Comparison of ENCODE assay signal across 17 cellular contexts in the genomic region with DNA sequence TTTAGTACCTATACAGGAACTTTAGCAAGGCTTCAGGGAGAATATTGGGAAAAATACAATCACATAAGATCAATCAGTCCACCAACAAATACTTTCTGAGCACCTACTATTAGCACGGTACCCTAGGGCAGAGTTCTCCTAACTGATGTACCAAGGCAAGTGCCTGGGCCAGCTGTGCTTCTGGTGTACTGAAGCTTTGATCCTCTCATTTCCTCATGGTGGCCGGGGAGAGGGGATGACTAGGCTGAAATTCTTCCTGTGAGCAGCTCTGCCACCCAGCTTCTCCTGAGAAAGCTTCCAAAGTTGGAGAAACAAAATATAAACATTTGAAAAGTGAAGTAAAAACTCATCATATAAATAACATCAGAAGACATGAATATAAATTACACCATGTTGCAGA. TPM values are rescaled to one million over a fixed set of nuclear protein-coding genes. Genes with fewer than 3 reads are reported as not detected.
DNase-seq lines count a peak whose midpoint lies in the region; ATAC-seq and TF ChIP-seq lines count a peak whose summit lies in the region.
"Had no signal": no experiment of that assay in that cellular context is flagged by ENCODE, and none has a peak within 500 bp of the region (broad histone marks: within the 10 kb centered on the region; RNA-seq: fewer than 3 reads in every experiment).

No MANE protein-coding gene starts in this region.

- peaks cover 20% of the 10 kb centered on the region for H3K4me1 Mint-ChIP-seq in WTC11
- H3K4me1 Mint-ChIP-seq: B cell; CD8-positive, alpha-beta memory T cell had no signal

- H3K27me3 Mint-ChIP-seq in WTC11 (ENCODE audit: low read depth), result no peaks in the 10 kb centered on the region
- H3K27me3 Mint-ChIP-seq: B cell; CD4-positive, alpha-beta T cell had no signal

- no peaks in the 10 kb centered on the region for H3K36me3 Mint-ChIP-seq in WTC11
- H3K36me3 Mint-ChIP-seq: CD8-positive, alpha-beta memory T cell had no signal

- H3K27ac Mint-ChIP-seq in WTC11, result no peak overlapping the region
- H3K27ac Mint-ChIP-seq: B cell; CD4-positive, alpha-beta T cell; CD8-positive, alpha-beta memory T cell had no signal

- POLR2A ChIA-PET in WTC11 (lab: Charles Lee), result no interaction called here

- DNase-seq in DMS53 (lab: John Stamatoyannopoulos, UW) (peak; percentile 38), DMS53 treated with DMSO at 0.1 percent for 48 hours (lab: John Stamatoyannopoulos, UW; ENCODE audit: unreplicated experiment) (no peak), OCI-M1 (lab: John Stamatoyannopoulos, UW) (peak; percentile 5), WTC11 (ENCODE audit: low spot score) (no peak), hippocampal formation (lab: John Stamatoyannopoulos, UW) (no peak), SIG-M5 (lab: John Stamatoyannopoulos, UW) (no peak)
- no peak for DNase-seq in effector CD4-positive, alpha-beta T cell
- DNase-seq: Calu3; CD4-positive, alpha-beta T cell; CD8-positive, alpha-beta memory T cell; DMS79; EL; GDM1; GM23248 had no signal

- TF ChIP-seq CTCF in WTC11 (IDR thresholded peaks at IDR 0.05), result no peak

- ATAC-seq in WTC11 (peak; percentile 66), HG02970 (IDR thresholded peaks at IDR 0.05; ENCODE audit: low FRiP score, unreplicated experiment) (no peak)
- ATAC-seq: GM12878 had no signal

- H3K9me3 Mint-ChIP-seq in WTC11, result no peaks in the 10 kb centered on the region
- H3K9me3 Mint-ChIP-seq: CD4-positive, alpha-beta T cell had no signal

- CTCF ChIA-PET in WTC11 (lab: Charles Lee), result no interaction called here

- no peak overlapping the region for H3K4me3 Mint-ChIP-seq in WTC11
- H3K4me3 Mint-ChIP-seq: B cell; CD4-positive, alpha-beta T cell; CD8-positive, alpha-beta memory T cell had no signal

TF ChIP-seq in WTC11, 78 proteins besides CTCF, POLR2A, EP300 and RAD21:
- TF ChIP-seq SMAD4 (CRISPR knock-in tag; IDR thresholded peaks at IDR 0.05) (no peak), ZNF396 (CRISPR knock-in tag; IDR thresholded peaks at IDR 0.05; ENCODE audit: borderline replicate concordance) (no peak), ATF6 (CRISPR knock-in tag; IDR thresholded peaks at IDR 0.05) (no peak), E2F1 (CRISPR knock-in tag; IDR thresholded peaks at IDR 0.05) (no peak), GTF2I (CRISPR knock-in tag; conservative IDR thresholded peaks at IDR 0.05) (no peak), NR2C2 (CRISPR knock-in tag; IDR thresholded peaks at IDR 0.05) (no peak), MLX (CRISPR knock-in tag; IDR thresholded peaks at IDR 0.05) (no peak), RORB (CRISPR knock-in tag; IDR thresholded peaks at IDR 0.05) (no peak), EMX1 (CRISPR knock-in tag; IDR thresholded peaks at IDR 0.05) (no peak)
- TF ChIP-seq, protein P1, sequence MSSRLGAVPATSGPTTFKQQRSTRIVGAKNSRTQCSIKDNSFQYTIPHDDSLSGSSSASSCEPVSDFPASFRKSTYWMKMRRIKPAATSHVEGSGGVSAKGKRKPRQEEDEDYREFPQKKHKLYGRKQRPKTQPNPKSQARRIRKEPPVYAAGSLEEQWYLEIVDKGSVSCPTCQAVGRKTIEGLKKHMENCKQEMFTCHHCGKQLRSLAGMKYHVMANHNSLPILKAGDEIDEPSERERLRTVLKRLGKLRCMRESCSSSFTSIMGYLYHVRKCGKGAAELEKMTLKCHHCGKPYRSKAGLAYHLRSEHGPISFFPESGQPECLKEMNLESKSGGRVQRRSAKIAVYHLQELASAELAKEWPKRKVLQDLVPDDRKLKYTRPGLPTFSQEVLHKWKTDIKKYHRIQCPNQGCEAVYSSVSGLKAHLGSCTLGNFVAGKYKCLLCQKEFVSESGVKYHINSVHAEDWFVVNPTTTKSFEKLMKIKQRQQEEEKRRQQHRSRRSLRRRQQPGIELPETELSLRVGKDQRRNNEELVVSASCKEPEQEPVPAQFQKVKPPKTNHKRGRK (CRISPR knock-in tag; IDR thresholded peaks at IDR 0.05; ENCODE audit: borderline replicate concordance), result no peak
- TF ChIP-seq, protein P2, sequence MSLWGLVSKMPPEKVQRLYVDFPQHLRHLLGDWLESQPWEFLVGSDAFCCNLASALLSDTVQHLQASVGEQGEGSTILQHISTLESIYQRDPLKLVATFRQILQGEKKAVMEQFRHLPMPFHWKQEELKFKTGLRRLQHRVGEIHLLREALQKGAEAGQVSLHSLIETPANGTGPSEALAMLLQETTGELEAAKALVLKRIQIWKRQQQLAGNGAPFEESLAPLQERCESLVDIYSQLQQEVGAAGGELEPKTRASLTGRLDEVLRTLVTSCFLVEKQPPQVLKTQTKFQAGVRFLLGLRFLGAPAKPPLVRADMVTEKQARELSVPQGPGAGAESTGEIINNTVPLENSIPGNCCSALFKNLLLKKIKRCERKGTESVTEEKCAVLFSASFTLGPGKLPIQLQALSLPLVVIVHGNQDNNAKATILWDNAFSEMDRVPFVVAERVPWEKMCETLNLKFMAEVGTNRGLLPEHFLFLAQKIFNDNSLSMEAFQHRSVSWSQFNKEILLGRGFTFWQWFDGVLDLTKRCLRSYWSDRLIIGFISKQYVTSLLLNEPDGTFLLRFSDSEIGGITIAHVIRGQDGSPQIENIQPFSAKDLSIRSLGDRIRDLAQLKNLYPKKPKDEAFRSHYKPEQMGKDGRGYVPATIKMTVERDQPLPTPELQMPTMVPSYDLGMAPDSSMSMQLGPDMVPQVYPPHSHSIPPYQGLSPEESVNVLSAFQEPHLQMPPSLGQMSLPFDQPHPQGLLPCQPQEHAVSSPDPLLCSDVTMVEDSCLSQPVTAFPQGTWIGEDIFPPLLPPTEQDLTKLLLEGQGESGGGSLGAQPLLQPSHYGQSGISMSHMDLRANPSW (CRISPR knock-in tag; conservative IDR thresholded peaks at IDR 0.05; ENCODE audit: low read depth), result no peak
- TF ChIP-seq, protein P3, sequence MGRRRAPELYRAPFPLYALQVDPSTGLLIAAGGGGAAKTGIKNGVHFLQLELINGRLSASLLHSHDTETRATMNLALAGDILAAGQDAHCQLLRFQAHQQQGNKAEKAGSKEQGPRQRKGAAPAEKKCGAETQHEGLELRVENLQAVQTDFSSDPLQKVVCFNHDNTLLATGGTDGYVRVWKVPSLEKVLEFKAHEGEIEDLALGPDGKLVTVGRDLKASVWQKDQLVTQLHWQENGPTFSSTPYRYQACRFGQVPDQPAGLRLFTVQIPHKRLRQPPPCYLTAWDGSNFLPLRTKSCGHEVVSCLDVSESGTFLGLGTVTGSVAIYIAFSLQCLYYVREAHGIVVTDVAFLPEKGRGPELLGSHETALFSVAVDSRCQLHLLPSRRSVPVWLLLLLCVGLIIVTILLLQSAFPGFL (CRISPR knock-in tag; IDR thresholded peaks at IDR 0.05; ENCODE audit: borderline replicate concordance), result no peak
- TF ChIP-seq, protein P4, sequence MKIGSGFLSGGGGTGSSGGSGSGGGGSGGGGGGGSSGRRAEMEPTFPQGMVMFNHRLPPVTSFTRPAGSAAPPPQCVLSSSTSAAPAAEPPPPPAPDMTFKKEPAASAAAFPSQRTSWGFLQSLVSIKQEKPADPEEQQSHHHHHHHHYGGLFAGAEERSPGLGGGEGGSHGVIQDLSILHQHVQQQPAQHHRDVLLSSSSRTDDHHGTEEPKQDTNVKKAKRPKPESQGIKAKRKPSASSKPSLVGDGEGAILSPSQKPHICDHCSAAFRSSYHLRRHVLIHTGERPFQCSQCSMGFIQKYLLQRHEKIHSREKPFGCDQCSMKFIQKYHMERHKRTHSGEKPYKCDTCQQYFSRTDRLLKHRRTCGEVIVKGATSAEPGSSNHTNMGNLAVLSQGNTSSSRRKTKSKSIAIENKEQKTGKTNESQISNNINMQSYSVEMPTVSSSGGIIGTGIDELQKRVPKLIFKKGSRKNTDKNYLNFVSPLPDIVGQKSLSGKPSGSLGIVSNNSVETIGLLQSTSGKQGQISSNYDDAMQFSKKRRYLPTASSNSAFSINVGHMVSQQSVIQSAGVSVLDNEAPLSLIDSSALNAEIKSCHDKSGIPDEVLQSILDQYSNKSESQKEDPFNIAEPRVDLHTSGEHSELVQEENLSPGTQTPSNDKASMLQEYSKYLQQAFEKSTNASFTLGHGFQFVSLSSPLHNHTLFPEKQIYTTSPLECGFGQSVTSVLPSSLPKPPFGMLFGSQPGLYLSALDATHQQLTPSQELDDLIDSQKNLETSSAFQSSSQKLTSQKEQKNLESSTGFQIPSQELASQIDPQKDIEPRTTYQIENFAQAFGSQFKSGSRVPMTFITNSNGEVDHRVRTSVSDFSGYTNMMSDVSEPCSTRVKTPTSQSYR (CRISPR knock-in tag; IDR thresholded peaks at IDR 0.05), result no peak

RNA-seq across cellular contexts. Expression of gene ATOH1, which starts 49.3 kb away (rescaled TPM):
- 0.60 to 0.62 TPM (median 0.61 TPM) in 3 replicates for total RNA-seq in WTC11 (2021)
- total RNA-seq: B cell; Calu3; CD4-positive, alpha-beta T cell; CD8-positive, alpha-beta memory T cell; GM12878; GM23248 had no signal

Comparison
In these comparisons a context has a peak if more than half of its experiments do, and no peak if none do; other contexts are left out.
1. DNase-seq: peak in DMS53 (single experiment) and OCI-M1 (single experiment); none in DMS53 treated with DMSO at 0.1 percent for 48 hours (single experiment), WTC11 (single experiment), effector CD4-positive, alpha-beta T cell (single experiment), hippocampal formation (0 of 2) and SIG-M5 (single experiment).